Comparison of ENCODE assay signal across 1 cellular context in the genomic region with DNA sequence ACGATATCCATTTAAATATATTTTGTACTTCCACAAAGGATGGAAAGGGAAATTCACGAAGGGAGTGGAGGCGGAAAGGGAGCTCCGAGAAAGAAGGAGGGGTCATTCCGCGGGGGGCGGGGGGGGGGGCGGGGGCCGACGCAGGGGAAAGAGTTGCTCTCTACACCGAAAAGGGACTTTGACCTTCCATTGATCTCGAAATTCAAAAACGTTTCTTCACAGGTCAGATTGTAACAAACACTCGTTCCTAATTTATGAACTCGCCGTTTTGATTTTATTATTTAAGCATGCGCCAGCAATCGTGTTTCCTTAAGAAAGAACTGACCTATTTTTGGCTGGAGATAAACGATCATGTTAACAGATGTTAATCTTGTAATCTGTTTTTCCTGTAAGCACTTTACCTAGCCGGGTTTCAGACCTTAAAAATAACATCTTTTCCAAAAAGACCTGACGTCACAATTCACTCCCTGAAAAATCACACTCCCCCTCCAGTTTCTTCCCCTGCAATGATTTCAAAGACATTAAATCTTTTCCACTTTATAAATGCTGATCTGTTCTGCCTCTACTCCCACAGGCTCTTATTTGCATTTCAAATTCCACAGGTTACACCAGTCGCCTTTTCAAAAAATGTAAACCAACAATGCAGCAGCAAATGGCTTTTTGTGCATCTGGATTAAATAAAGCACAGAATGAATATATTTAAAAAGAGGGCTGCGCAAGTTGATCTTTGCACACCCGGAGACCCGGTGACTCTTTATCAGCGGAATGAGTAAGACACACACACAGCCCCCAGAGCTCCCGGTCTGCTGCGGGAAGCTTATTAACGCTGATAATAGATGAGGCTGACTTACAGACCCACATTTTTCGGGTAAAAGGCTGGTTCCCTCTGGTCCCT.
TF ChIP-seq lines count a peak whose summit lies in the region.

No MANE protein-coding gene starts in this region.

TF ChIP-seq in HepG2, 621 proteins besides CTCF, POLR2A, EP300 and RAD21 (continued from another document and continues in another):
- TF ChIP-seq, protein P1, sequence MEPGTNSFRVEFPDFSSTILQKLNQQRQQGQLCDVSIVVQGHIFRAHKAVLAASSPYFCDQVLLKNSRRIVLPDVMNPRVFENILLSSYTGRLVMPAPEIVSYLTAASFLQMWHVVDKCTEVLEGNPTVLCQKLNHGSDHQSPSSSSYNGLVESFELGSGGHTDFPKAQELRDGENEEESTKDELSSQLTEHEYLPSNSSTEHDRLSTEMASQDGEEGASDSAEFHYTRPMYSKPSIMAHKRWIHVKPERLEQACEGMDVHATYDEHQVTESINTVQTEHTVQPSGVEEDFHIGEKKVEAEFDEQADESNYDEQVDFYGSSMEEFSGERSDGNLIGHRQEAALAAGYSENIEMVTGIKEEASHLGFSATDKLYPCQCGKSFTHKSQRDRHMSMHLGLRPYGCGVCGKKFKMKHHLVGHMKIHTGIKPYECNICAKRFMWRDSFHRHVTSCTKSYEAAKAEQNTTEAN (CRISPR knock-in tag; conservative IDR thresholded peaks at IDR 0.05): peak; percentile 69; the same call in 1 of the 2 replicates
- TF ChIP-seq ZKSCAN5 (CRISPR knock-in tag; IDR thresholded peaks at IDR 0.05): no peak
- no peak for TF ChIP-seq ZNF460 (CRISPR knock-in tag; IDR thresholded peaks at IDR 0.05; ENCODE audit: borderline replicate concordance)
- no peak for TF ChIP-seq ZNF879 (CRISPR knock-in tag; IDR thresholded peaks at IDR 0.05)
- TF ChIP-seq ZNF143 (CRISPR knock-in tag; IDR thresholded peaks at IDR 0.05): no peak
- TF ChIP-seq ZFP62 (CRISPR knock-in tag; IDR thresholded peaks at IDR 0.05): no peak
- TF ChIP-seq ZEB1 (IDR thresholded peaks at IDR 0.05; ENCODE audit: insufficient replicate concordance, low read depth): no peak
- TF ChIP-seq CC2D1A (CRISPR knock-in tag; IDR thresholded peaks at IDR 0.05): no peak
- TF ChIP-seq ZNF672 (CRISPR knock-in tag; IDR thresholded peaks at IDR 0.05): no peak
- peak; percentile 25; the same call in 1 of the 2 replicates for TF ChIP-seq TAF1 (CRISPR knock-in tag; IDR thresholded peaks at IDR 0.05)
- peak; percentile 85; the same call in 1 of the 2 replicates for TF ChIP-seq ZNF792 (CRISPR knock-in tag; IDR thresholded peaks at IDR 0.05)
- TF ChIP-seq TARDBP (CRISPR knock-in tag; IDR thresholded peaks at IDR 0.05): no peak
- TF ChIP-seq SRSF9 (IDR thresholded peaks at IDR 0.05; ENCODE audit: borderline replicate concordance, insufficient read depth, low read depth, low read length, poor library complexity, severe bottlenecking): no peak
- no peak for TF ChIP-seq ZNF607 (CRISPR knock-in tag; IDR thresholded peaks at IDR 0.05; ENCODE audit: borderline replicate concordance)
- TF ChIP-seq, protein P2, sequence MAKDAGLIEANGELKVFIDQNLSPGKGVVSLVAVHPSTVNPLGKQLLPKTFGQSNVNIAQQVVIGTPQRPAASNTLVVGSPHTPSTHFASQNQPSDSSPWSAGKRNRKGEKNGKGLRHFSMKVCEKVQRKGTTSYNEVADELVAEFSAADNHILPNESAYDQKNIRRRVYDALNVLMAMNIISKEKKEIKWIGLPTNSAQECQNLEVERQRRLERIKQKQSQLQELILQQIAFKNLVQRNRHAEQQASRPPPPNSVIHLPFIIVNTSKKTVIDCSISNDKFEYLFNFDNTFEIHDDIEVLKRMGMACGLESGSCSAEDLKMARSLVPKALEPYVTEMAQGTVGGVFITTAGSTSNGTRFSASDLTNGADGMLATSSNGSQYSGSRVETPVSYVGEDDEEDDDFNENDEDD (CRISPR knock-in tag; IDR thresholded peaks at IDR 0.05; ENCODE audit: borderline replicate concordance): no peak
- TF ChIP-seq, protein P3, sequence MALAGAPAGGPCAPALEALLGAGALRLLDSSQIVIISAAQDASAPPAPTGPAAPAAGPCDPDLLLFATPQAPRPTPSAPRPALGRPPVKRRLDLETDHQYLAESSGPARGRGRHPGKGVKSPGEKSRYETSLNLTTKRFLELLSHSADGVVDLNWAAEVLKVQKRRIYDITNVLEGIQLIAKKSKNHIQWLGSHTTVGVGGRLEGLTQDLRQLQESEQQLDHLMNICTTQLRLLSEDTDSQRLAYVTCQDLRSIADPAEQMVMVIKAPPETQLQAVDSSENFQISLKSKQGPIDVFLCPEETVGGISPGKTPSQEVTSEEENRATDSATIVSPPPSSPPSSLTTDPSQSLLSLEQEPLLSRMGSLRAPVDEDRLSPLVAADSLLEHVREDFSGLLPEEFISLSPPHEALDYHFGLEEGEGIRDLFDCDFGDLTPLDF (CRISPR knock-in tag; IDR thresholded peaks at IDR 0.05): no peak
- no peak for TF ChIP-seq SIX4 (CRISPR knock-in tag; IDR thresholded peaks at IDR 0.05)
- TF ChIP-seq ZNF761 (CRISPR knock-in tag; conservative IDR thresholded peaks at IDR 0.05): no peak
- no peak for TF ChIP-seq ARID2 (CRISPR knock-in tag; IDR thresholded peaks at IDR 0.05; ENCODE audit: borderline replicate concordance)
- no peak; the same call in 1 of the 2 replicates for TF ChIP-seq ZFX (CRISPR knock-in tag; IDR thresholded peaks at IDR 0.05; ENCODE audit: low read depth)
- TF ChIP-seq NCOR1 (IDR thresholded peaks at IDR 0.05; ENCODE audit: borderline replicate concordance, low read length): peak; percentile 75
- TF ChIP-seq, protein P4, sequence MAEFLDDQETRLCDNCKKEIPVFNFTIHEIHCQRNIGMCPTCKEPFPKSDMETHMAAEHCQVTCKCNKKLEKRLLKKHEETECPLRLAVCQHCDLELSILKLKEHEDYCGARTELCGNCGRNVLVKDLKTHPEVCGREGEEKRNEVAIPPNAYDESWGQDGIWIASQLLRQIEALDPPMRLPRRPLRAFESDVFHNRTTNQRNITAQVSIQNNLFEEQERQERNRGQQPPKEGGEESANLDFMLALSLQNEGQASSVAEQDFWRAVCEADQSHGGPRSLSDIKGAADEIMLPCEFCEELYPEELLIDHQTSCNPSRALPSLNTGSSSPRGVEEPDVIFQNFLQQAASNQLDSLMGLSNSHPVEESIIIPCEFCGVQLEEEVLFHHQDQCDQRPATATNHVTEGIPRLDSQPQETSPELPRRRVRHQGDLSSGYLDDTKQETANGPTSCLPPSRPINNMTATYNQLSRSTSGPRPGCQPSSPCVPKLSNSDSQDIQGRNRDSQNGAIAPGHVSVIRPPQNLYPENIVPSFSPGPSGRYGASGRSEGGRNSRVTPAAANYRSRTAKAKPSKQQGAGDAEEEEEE (CRISPR knock-in tag; IDR thresholded peaks at IDR 0.05; ENCODE audit: borderline replicate concordance): no peak
- TF ChIP-seq ZNF326 (CRISPR knock-in tag; IDR thresholded peaks at IDR 0.05; ENCODE audit: borderline replicate concordance): no peak
- TF ChIP-seq ZNF569 (CRISPR knock-in tag; IDR thresholded peaks at IDR 0.05; ENCODE audit: borderline replicate concordance): no peak
- no peak for TF ChIP-seq SMARCC2 (IDR thresholded peaks at IDR 0.05)
- no peak for TF ChIP-seq KDM4B (CRISPR knock-in tag; IDR thresholded peaks at IDR 0.05)
- TF ChIP-seq, protein P5, sequence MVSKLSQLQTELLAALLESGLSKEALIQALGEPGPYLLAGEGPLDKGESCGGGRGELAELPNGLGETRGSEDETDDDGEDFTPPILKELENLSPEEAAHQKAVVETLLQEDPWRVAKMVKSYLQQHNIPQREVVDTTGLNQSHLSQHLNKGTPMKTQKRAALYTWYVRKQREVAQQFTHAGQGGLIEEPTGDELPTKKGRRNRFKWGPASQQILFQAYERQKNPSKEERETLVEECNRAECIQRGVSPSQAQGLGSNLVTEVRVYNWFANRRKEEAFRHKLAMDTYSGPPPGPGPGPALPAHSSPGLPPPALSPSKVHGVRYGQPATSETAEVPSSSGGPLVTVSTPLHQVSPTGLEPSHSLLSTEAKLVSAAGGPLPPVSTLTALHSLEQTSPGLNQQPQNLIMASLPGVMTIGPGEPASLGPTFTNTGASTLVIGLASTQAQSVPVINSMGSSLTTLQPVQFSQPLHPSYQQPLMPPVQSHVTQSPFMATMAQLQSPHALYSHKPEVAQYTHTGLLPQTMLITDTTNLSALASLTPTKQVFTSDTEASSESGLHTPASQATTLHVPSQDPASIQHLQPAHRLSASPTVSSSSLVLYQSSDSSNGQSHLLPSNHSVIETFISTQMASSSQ (IDR thresholded peaks at IDR 0.05; ENCODE audit: low read depth): no peak
- TF ChIP-seq, protein P5 (CRISPR knock-in tag; IDR thresholded peaks at IDR 0.05; ENCODE audit: borderline replicate concordance): no peak
- no peak for TF ChIP-seq PRPF4 (IDR thresholded peaks at IDR 0.05; ENCODE audit: low read depth, low read length, poor library complexity, severe bottlenecking)
- no peak for TF ChIP-seq FIP1L1 (IDR thresholded peaks at IDR 0.05; ENCODE audit: borderline replicate concordance, insufficient read depth, low read depth, low read length)
- no peak for TF ChIP-seq RARA (CRISPR knock-in tag; IDR thresholded peaks at IDR 0.05)
- TF ChIP-seq ZNF564 (CRISPR knock-in tag; IDR thresholded peaks at IDR 0.05): no peak
- TF ChIP-seq ZNF33B (CRISPR knock-in tag; IDR thresholded peaks at IDR 0.05): no peak
- peak; percentile 77 for TF ChIP-seq HNF4G (IDR thresholded peaks at IDR 0.05; ENCODE audit: borderline replicate concordance, low read depth, low read length)
- no peak for TF ChIP-seq HNF4G (CRISPR knock-in tag; IDR thresholded peaks at IDR 0.05; ENCODE audit: borderline replicate concordance, low read depth)
- TF ChIP-seq, protein P6, sequence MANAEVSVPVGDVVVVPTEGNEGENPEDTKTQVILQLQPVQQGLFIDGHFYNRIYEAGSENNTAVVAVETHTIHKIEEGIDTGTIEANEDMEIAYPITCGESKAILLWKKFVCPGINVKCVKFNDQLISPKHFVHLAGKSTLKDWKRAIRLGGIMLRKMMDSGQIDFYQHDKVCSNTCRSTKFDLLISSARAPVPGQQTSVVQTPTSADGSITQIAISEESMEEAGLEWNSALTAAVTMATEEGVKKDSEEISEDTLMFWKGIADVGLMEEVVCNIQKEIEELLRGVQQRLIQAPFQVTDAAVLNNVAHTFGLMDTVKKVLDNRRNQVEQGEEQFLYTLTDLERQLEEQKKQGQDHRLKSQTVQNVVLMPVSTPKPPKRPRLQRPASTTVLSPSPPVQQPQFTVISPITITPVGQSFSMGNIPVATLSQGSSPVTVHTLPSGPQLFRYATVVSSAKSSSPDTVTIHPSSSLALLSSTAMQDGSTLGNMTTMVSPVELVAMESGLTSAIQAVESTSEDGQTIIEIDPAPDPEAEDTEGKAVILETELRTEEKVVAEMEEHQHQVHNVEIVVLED (CRISPR knock-in tag; IDR thresholded peaks at IDR 0.05; ENCODE audit: borderline replicate concordance): 0 out of 2 replicates have a peak, but pooled peaks have one; percentile 13
- no peak for TF ChIP-seq ZBTB21 (CRISPR knock-in tag; IDR thresholded peaks at IDR 0.05)
- no peak for TF ChIP-seq NR2F1 (CRISPR knock-in tag; IDR thresholded peaks at IDR 0.05)
- TF ChIP-seq GATAD1 (CRISPR knock-in tag; IDR thresholded peaks at IDR 0.05): 0 out of 2 replicates have a peak, but pooled peaks have one; percentile 11
- TF ChIP-seq, protein P7, sequence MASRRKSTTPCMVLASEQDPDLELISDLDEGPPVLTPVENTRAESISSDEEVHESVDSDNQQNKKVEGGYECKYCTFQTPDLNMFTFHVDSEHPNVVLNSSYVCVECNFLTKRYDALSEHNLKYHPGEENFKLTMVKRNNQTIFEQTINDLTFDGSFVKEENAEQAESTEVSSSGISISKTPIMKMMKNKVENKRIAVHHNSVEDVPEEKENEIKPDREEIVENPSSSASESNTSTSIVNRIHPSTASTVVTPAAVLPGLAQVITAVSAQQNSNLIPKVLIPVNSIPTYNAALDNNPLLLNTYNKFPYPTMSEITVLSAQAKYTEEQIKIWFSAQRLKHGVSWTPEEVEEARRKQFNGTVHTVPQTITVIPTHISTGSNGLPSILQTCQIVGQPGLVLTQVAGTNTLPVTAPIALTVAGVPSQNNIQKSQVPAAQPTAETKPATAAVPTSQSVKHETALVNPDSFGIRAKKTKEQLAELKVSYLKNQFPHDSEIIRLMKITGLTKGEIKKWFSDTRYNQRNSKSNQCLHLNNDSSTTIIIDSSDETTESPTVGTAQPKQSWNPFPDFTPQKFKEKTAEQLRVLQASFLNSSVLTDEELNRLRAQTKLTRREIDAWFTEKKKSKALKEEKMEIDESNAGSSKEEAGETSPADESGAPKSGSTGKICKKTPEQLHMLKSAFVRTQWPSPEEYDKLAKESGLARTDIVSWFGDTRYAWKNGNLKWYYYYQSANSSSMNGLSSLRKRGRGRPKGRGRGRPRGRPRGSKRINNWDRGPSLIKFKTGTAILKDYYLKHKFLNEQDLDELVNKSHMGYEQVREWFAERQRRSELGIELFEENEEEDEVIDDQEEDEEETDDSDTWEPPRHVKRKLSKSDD (CRISPR knock-in tag; IDR thresholded peaks at IDR 0.05; ENCODE audit: low read depth): no peak
- TF ChIP-seq ZNF674 (CRISPR knock-in tag; IDR thresholded peaks at IDR 0.05; ENCODE audit: low read depth): no peak
- TF ChIP-seq, protein P8, sequence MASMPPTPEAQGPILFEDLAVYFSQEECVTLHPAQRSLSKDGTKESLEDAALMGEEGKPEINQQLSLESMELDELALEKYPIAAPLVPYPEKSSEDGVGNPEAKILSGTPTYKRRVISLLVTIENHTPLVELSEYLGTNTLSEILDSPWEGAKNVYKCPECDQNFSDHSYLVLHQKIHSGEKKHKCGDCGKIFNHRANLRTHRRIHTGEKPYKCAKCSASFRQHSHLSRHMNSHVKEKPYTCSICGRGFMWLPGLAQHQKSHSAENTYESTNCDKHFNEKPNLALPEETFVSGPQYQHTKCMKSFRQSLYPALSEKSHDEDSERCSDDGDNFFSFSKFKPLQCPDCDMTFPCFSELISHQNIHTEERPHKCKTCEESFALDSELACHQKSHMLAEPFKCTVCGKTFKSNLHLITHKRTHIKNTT (CRISPR knock-in tag; IDR thresholded peaks at IDR 0.05): no peak
- TF ChIP-seq, protein P9, sequence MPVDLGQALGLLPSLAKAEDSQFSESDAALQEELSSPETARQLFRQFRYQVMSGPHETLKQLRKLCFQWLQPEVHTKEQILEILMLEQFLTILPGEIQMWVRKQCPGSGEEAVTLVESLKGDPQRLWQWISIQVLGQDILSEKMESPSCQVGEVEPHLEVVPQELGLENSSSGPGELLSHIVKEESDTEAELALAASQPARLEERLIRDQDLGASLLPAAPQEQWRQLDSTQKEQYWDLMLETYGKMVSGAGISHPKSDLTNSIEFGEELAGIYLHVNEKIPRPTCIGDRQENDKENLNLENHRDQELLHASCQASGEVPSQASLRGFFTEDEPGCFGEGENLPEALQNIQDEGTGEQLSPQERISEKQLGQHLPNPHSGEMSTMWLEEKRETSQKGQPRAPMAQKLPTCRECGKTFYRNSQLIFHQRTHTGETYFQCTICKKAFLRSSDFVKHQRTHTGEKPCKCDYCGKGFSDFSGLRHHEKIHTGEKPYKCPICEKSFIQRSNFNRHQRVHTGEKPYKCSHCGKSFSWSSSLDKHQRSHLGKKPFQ (CRISPR knock-in tag; IDR thresholded peaks at IDR 0.05; ENCODE audit: insufficient replicate concordance): no peak
- no peak for TF ChIP-seq ZFAT (CRISPR knock-in tag; conservative IDR thresholded peaks at IDR 0.05)
